In the genomic region with DNA sequence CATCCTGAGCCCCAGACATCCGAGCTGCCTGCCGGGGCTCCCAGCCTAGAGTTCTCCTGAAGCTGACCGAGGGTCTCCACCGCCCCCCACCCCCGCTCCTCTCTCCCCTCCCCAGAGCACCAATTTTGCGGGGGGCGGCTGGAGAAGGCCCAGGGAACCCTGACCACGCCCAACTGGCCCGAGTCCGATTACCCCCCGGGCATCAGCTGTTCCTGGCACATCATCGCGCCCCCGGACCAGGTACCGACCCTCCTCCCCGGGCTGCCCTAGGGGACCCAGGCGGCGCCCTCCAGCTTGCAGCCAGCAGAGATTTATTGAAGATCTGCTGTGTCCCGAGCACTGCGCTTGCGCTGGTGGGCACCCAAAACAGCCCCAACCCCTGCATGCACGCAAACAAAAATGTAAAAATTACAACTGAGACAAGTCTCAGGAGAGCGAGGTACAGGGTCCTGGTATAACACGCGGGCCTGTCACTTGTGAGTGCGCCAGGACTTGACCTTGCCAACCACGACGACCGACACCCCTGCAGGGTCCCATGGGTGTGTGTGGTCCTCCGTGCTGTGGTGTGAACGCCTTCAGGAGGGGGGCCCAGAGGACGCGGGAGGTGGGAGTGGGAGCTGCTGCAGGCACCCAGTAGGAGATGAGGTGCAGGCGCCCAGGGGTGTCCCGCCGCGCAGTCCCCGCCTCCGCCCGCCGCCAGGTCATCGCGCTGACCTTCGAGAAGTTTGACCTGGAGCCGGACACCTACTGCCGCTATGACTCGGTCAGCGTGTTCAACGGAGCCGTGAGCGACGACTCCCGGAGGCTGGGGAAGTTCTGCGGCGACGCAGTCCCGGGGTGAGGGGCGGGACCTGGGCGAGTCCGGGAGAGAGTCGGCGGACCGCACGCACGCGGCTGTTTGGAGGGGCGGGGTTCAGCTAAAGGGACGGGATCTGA, we compare ENCODE assay signal across 8 cellular contexts. TPM values are rescaled to one million over a fixed set of nuclear protein-coding genes. Genes with fewer than 3 reads are reported as not detected.
A peak's percentile ranks its signal among the peaks of the same experiment; 100 is the strongest.
DNase-seq lines count a peak whose midpoint lies in the region; ATAC-seq, FAIRE-seq and TF ChIP-seq lines count a peak whose summit lies in the region.

No MANE protein-coding gene starts in this region.

- no peaks in the 10 kb centered on the region for H3K36me3 ChIP-seq in GM12878 (ENCODE audit: control insufficient read depth in 2 of 2, insufficient read depth in 2 of 2, low read length in 1 of 2)

- peaks cover 11% of the 10 kb centered on the region for H3K27me3 Mint-ChIP-seq in stimulated activated naive CD8-positive, alpha-beta T cell treated with anti-CD3 and anti-CD28 coated beads, Interleukin-15, amount 100 ng/mL, for 72 hours

- H3K9me3 ChIP-seq in GM12878 (replicated peaks; ENCODE audit: control insufficient read depth, insufficient read depth, low read length): no peaks in the 10 kb centered on the region

- peaks cover 10% of the 10 kb centered on the region for H3K4me1 ChIP-seq in GM12878 (ENCODE audit: control insufficient read depth, insufficient read depth, low read length)

- in situ Hi-C loops in GM12878 (cut with MboI): no loop called here

- 8% methylated on average over 38 of the region's 68 CpGs for WGBS in GM12878 (ENCODE audit: insufficient coverage, insufficient replicate concordance, low lambda C conversion rate, missing lambda C conversion rate)

- BruUV-seq in GM12878 (replicated peaks; lab: Mats Ljungman, UMichigan): no TSS peak

- SMC1A ChIA-PET in GM12878 (lab: Charles Lee; ENCODE audit: uncharacterized antibody, unreplicated experiment): interaction anchor here (1.4 kb wide), 1 partner anchor 12 kb away, joined by 5 read pairs; no protein-coding TSS in a partner anchor

- H3K27ac ChIP-seq in C4-2B: peak overlapping the region; percentile 68
- H3K27ac ChIP-seq in GM12878 (ENCODE audit: control insufficient read depth, insufficient read depth): no peak overlapping the region

- H3K79me2 ChIP-seq in GM12878 (ENCODE audit: control insufficient read depth, insufficient read depth, low read length): no peaks in the 10 kb centered on the region

- no peak for FAIRE-seq in GM12878 (lab: Jason Lieb, UNC)

- H3K4me3 ChIP-seq in NB4 (ENCODE audit: low read depth, low read length) (peak overlapping the region; percentile 56), GM12878 (peak overlapping the region; percentile 73)

- RAD21 ChIA-PET in GM12878 (lab: Charles Lee; ENCODE audit: unreplicated experiment): interaction anchor here (1.1 kb wide), 1 partner anchor 69 kb away, joined by 5 read pairs; no protein-coding TSS in a partner anchor

- peaks cover 0 to 5% of the 10 kb centered on the region in 2 experiments; a peak in 2 of 4 replicates for H3K27me3 ChIP-seq in GM12878 (replicated peaks in 1 of 2; ENCODE audit: control insufficient read depth in 2 of 2, insufficient read depth in 2 of 2, low read length in 1 of 2)

- DNase-seq in NB4 (ENCODE audit: low read depth) (peak; percentile 75), GM12878 (ENCODE audit: low read depth, low spot score) (no peak), left colon (peak; percentile 70 to 72), NCI-H524 (lab: John Stamatoyannopoulos, UW) (no peak), NCI-H510A (lab: John Stamatoyannopoulos, UW) (no peak), glomerular visceral epithelial cell (ENCODE audit: extremely low spot score) (no peak)
- peak in 1 of 2 donors; percentile 45 for DNase-seq in stimulated activated naive CD8-positive, alpha-beta T cell treated with anti-CD3 and anti-CD28 coated beads, Interleukin-15, amount 100 ng/mL, for 72 hours

- peak overlapping the region; percentile 89 for H3K4me2 ChIP-seq in GM12878 (ENCODE audit: control insufficient read depth, insufficient read depth)

- peak overlapping the region; percentile 92 for H2AFZ ChIP-seq in GM12878 (ENCODE audit: control insufficient read depth, low read depth, low read length)

- H3K9me3 Mint-ChIP-seq in stimulated activated naive CD8-positive, alpha-beta T cell treated with anti-CD3 and anti-CD28 coated beads, Interleukin-15, amount 100 ng/mL, for 72 hours: no peaks in the 10 kb centered on the region

- TF ChIP-seq POLR2A in NB4 (IDR thresholded peaks at IDR 0.05; ENCODE audit: extremely low read depth, insufficient read length) (peak; percentile 54), GM12878 (IDR thresholded peaks at IDR 0.05; ENCODE audit: low read depth, low read length) (no peak)

- TF ChIP-seq RAD21 in GM12878 (IDR thresholded peaks at IDR 0.05; ENCODE audit: insufficient read depth, low read depth, low read length): no peak

- no peak for TF ChIP-seq EP300 in GM12878 (IDR thresholded peaks at IDR 0.05; ENCODE audit: borderline replicate concordance in 1 of 2, control insufficient read depth in 1 of 2, low read depth in 2 of 2, low read length in 2 of 2)

- peak overlapping the region; percentile 83 to 96 for H3K4me3 Mint-ChIP-seq in stimulated activated naive CD8-positive, alpha-beta T cell treated with anti-CD3 and anti-CD28 coated beads, Interleukin-15, amount 100 ng/mL, for 72 hours

- intact Hi-C loops in GM12878 (cut with micrococcal nuclease; ENCODE audit: unreplicated experiment) (no loop called here), left colon (cut with DNase I, micrococcal nuclease) (no loop called here)

- H3K9ac ChIP-seq in GM12878 (ENCODE audit: control insufficient read depth, insufficient read depth, low read length): no peak overlapping the region

- POLR2A ChIA-PET in GM12878 (lab: Charles Lee): no interaction called here

- no peak; the same call in 1 of the 2 replicates for TF ChIP-seq CTCF in C4-2B (conservative IDR thresholded peaks at IDR 0.05)
- TF ChIP-seq CTCF in NB4 (IDR thresholded peaks at IDR 0.05; ENCODE audit: low read depth, low read length): no peak
- no peak for TF ChIP-seq CTCF in GM12878 (IDR thresholded peaks at IDR 0.05 in 2 of 3, conservative IDR thresholded peaks at IDR 0.05 in 1 of 3; ENCODE audit: control insufficient read depth in 2 of 3, extremely low read depth in 1 of 3, insufficient read depth in 1 of 3, low read depth in 3 of 3, low read length in 3 of 3)

- H3K27ac Mint-ChIP-seq in stimulated activated naive CD8-positive, alpha-beta T cell treated with anti-CD3 and anti-CD28 coated beads, Interleukin-15, amount 100 ng/mL, for 72 hours: peak overlapping the region in 1 of 2 donors; percentile 89

- ATAC-seq in GM12878: no peak; the same call in 2 of the 3 replicates
- peak; percentile 54 for ATAC-seq in left colon
- ATAC-seq in stimulated activated naive CD8-positive, alpha-beta T cell treated with anti-CD3 and anti-CD28 coated beads, Interleukin-15, amount 100 ng/mL, for 72 hours: peak; percentile 30

- peaks cover 26% of the 10 kb centered on the region for H3K4me1 Mint-ChIP-seq in stimulated activated naive CD8-positive, alpha-beta T cell treated with anti-CD3 and anti-CD28 coated beads, Interleukin-15, amount 100 ng/mL, for 72 hours

- CTCF ChIA-PET in GM12878 (lab: Yijun Ruan, JAX): interaction anchor here (0.7 to 1.6 kb wide), 5 partner anchors 13 to 101 kb away, joined by 3 to 5 read pairs (median 3); a partner anchor contains a TSS

- no peaks in the 10 kb centered on the region for H4K20me1 ChIP-seq in GM12878 (ENCODE audit: control insufficient read depth, insufficient read depth)

RNA-seq across cellular contexts. Expression of a gene that starts 3.1 kb away (rescaled TPM):
- 1.6 TPM in 1 of 2 replicates, not detected in the other for total RNA-seq in GM12878 (2013; cell fraction: nucleolus; rRNA removed)
- total RNA-seq in GM12878 (2014; rRNA removed): 0.85 and 0.87 TPM in 2 replicates
- total RNA-seq in GM12878 (2014; rRNA removed; fragmentation: Illumina TruSeq; extraction: Trizol): 0.32 and 0.40 TPM in 2 replicates
- total RNA-seq in GM12878 (2021): 2.5 and 3.4 TPM in 2 replicates
- 1.1 TPM for polyA plus RNA-seq in GM12878 (2011; ENCODE audit: low read depth)
- polyA plus RNA-seq in GM12878 (2011; rRNA removed): 0.56 and 0.88 TPM in 2 replicates
- 1.1 and 1.4 TPM in 2 replicates for polyA plus RNA-seq in GM12878 (2011; cell fraction: cytosol; rRNA removed)
- polyA plus RNA-seq in GM12878 (2011; cell fraction: nucleus; rRNA removed): 8.6 and 9.6 TPM in 2 replicates
- polyA plus RNA-seq in GM12878 (2012): 4.3 and 5.7 TPM in 2 replicates
- polyA plus RNA-seq in GM12878 (2014; fragmentation: Illumina TruSeq; extraction: Trizol): 0.57 and 1.0 TPM in 2 replicates
- under 1 TPM; 0.27 to 0.45 TPM for polyA plus RNA-seq in GM12878 (2014; fragmentation: Nextera tagmentation; extraction: Ambion mirVana)
- polyA plus RNA-seq in GM12878 (2014; rRNA removed): 2.2 and 2.9 TPM in 2 replicates
- 1 to 10 TPM; 1.8 to 2.7 TPM for polyA plus RNA-seq in GM12878 (2016; fragmentation: Nextera tagmentation; extraction: Ambion mirVana)
- 0.36 TPM in 1 of 2 replicates, not detected in the other for polyA minus RNA-seq in GM12878 (2011; rRNA and poly(A)+ RNA removed)
- polyA minus RNA-seq in GM12878 (2011; cell fraction: cytosol; rRNA and poly(A)+ RNA removed): not detected in 2 replicates
- 1.8 and 2.7 TPM in 2 replicates for polyA minus RNA-seq in GM12878 (2011; cell fraction: nucleus; rRNA and poly(A)+ RNA removed)
- total RNA-seq in left colon: 10 to 100 TPM in 1 of 2 donors, 1 to 10 TPM in 1; 8.1 to 15.4 TPM

RNA-seq across cellular contexts. Expression of a gene that starts 7.1 kb away (rescaled TPM):
- 2.1 and 2.3 TPM in 2 replicates for total RNA-seq in GM12878 (2013; cell fraction: nucleolus; rRNA removed)
- total RNA-seq in GM12878 (2014; rRNA removed) (4.4 and 6.7 TPM in 2 replicates), GM12878 (2014; rRNA removed; fragmentation: Illumina TruSeq; extraction: Trizol) (1.8 and 2.6 TPM in 2 replicates), GM12878 (2021) (7.7 and 7.8 TPM in 2 replicates), left colon (10 to 100 TPM; 15.3 to 18.6 TPM)
- polyA plus RNA-seq in GM12878 (2011; ENCODE audit: low read depth): 4.1 TPM
- polyA plus RNA-seq in GM12878 (2011; rRNA removed) (0.71 and 1.7 TPM in 2 replicates), GM12878 (2014; fragmentation: Illumina TruSeq; extraction: Trizol) (1.2 and 2.9 TPM in 2 replicates), GM12878 (2014; fragmentation: Nextera tagmentation; extraction: Ambion mirVana) (1 to 10 TPM in 1 of 2 experiments, under 1 TPM in 1; 0.61 to 1.2 TPM), GM12878 (2014; rRNA removed) (5.3 and 9.0 TPM in 2 replicates), GM12878 (2016; fragmentation: Nextera tagmentation; extraction: Ambion mirVana) (10 to 100 TPM in 1 of 2 experiments, 1 to 10 TPM in 1; 9.3 to 13.6 TPM)
- 2.7 and 3.3 TPM in 2 replicates for polyA plus RNA-seq in GM12878 (2011; cell fraction: cytosol; rRNA removed)
- 8.5 and 8.7 TPM in 2 replicates for polyA plus RNA-seq in GM12878 (2011; cell fraction: nucleus; rRNA removed)
- 11.0 and 11.9 TPM in 2 replicates for polyA plus RNA-seq in GM12878 (2012)
- polyA minus RNA-seq in GM12878 (2011; rRNA and poly(A)+ RNA removed): 0.29 and 2.3 TPM in 2 replicates
- 1.4 and 2.8 TPM in 2 replicates for polyA minus RNA-seq in GM12878 (2011; cell fraction: cytosol; rRNA and poly(A)+ RNA removed)
- 2.3 and 3.0 TPM in 2 replicates for polyA minus RNA-seq in GM12878 (2011; cell fraction: nucleus; rRNA and poly(A)+ RNA removed)

RNA-seq across cellular contexts. Expression of a gene that starts 19.1 kb away (rescaled TPM):
- 1.7 and 2.4 TPM in 2 replicates for total RNA-seq in GM12878 (2013; cell fraction: nucleolus; rRNA removed)
- total RNA-seq in GM12878 (2014; rRNA removed) (0.11 and 0.16 TPM in 2 replicates), GM12878 (2014; rRNA removed; fragmentation: Illumina TruSeq; extraction: Trizol) (0.23 and 0.31 TPM in 2 replicates), GM12878 (2021) (not detected in 2 replicates), left colon (under 1 TPM; 0.34 to 0.58 TPM)
- not detected for polyA plus RNA-seq in GM12878 (2011; ENCODE audit: low read depth)
- polyA plus RNA-seq in GM12878 (2011; rRNA removed) (0.78 and 0.96 TPM in 2 replicates), GM12878 (2014; fragmentation: Illumina TruSeq; extraction: Trizol) (0.24 TPM in 1 of 2 replicates, not detected in the other), GM12878 (2014; fragmentation: Nextera tagmentation; extraction: Ambion mirVana) (not detected), GM12878 (2014; rRNA removed) (0.30 and 0.60 TPM in 2 replicates), GM12878 (2016; fragmentation: Nextera tagmentation; extraction: Ambion mirVana) (under 1 TPM in 1 of 2 experiments, not detected in 1; 0.19 TPM)
- 0.74 and 0.88 TPM in 2 replicates for polyA plus RNA-seq in GM12878 (2011; cell fraction: cytosol; rRNA removed)
- polyA plus RNA-seq in GM12878 (2011; cell fraction: nucleus; rRNA removed): 2.2 and 2.8 TPM in 2 replicates
- polyA plus RNA-seq in GM12878 (2012): 0.09 and 0.48 TPM in 2 replicates
- polyA minus RNA-seq in GM12878 (2011; rRNA and poly(A)+ RNA removed): 1.2 and 2.0 TPM in 2 replicates
- polyA minus RNA-seq in GM12878 (2011; cell fraction: cytosol; rRNA and poly(A)+ RNA removed): not detected in 2 replicates
- 0.73 and 1.2 TPM in 2 replicates for polyA minus RNA-seq in GM12878 (2011; cell fraction: nucleus; rRNA and poly(A)+ RNA removed)

RNA-seq across cellular contexts. Expression of a gene that starts 19.3 kb away (rescaled TPM):
- 63.4 and 80.4 TPM in 2 replicates for total RNA-seq in GM12878 (2013; cell fraction: nucleolus; rRNA removed)
- total RNA-seq in GM12878 (2014; rRNA removed) (38.1 and 41.9 TPM in 2 replicates), GM12878 (2014; rRNA removed; fragmentation: Illumina TruSeq; extraction: Trizol) (10.9 and 11.9 TPM in 2 replicates), GM12878 (2021) (82.6 and 96.7 TPM in 2 replicates), left colon (10 to 100 TPM; 66.4 to 69.0 TPM)
- polyA plus RNA-seq in GM12878 (2011; ENCODE audit: low read depth): 11.7 TPM
- polyA plus RNA-seq in GM12878 (2011; rRNA removed) (7.6 and 15.4 TPM in 2 replicates), GM12878 (2014; fragmentation: Illumina TruSeq; extraction: Trizol) (2.7 and 10.8 TPM in 2 replicates), GM12878 (2014; fragmentation: Nextera tagmentation; extraction: Ambion mirVana) (1 to 10 TPM in 1 of 2 experiments, under 1 TPM in 1; 0.58 to 1.7 TPM), GM12878 (2014; rRNA removed) (68.0 and 84.2 TPM in 2 replicates), GM12878 (2016; fragmentation: Nextera tagmentation; extraction: Ambion mirVana) (10 to 100 TPM; 41.4 to 64.0 TPM)
- 17.3 and 25.9 TPM in 2 replicates for polyA plus RNA-seq in GM12878 (2011; cell fraction: cytosol; rRNA removed)
- polyA plus RNA-seq in GM12878 (2011; cell fraction: nucleus; rRNA removed): 141 and 178 TPM in 2 replicates
- 29.9 and 33.1 TPM in 2 replicates for polyA plus RNA-seq in GM12878 (2012)
- 9.2 and 21.5 TPM in 2 replicates for polyA minus RNA-seq in GM12878 (2011; rRNA and poly(A)+ RNA removed)
- 10.2 and 24.1 TPM in 2 replicates for polyA minus RNA-seq in GM12878 (2011; cell fraction: cytosol; rRNA and poly(A)+ RNA removed)
- 31.4 and 55.1 TPM in 2 replicates for polyA minus RNA-seq in GM12878 (2011; cell fraction: nucleus; rRNA and poly(A)+ RNA removed)

RNA-seq across cellular contexts. Expression of a gene that starts 31.5 kb away (rescaled TPM):
- total RNA-seq in GM12878 (2013; cell fraction: nucleolus; rRNA removed): 2.1 TPM in 1 of 2 replicates, not detected in the other
- total RNA-seq in GM12878 (2014; rRNA removed): 1.8 and 1.9 TPM in 2 replicates
- 0.18 and 0.83 TPM in 2 replicates for total RNA-seq in GM12878 (2014; rRNA removed; fragmentation: Illumina TruSeq; extraction: Trizol)
- 7.0 and 8.3 TPM in 2 replicates for total RNA-seq in GM12878 (2021)
- polyA plus RNA-seq in GM12878 (2011; ENCODE audit: low read depth): 4.0 TPM
- 0.19 and 0.60 TPM in 2 replicates for polyA plus RNA-seq in GM12878 (2011; rRNA removed)
- 0.81 and 1.7 TPM in 2 replicates for polyA plus RNA-seq in GM12878 (2011; cell fraction: cytosol; rRNA removed)
- 21.7 and 26.8 TPM in 2 replicates for polyA plus RNA-seq in GM12878 (2011; cell fraction: nucleus; rRNA removed)
- 5.1 and 6.3 TPM in 2 replicates for polyA plus RNA-seq in GM12878 (2012)
- 0.15 TPM in 1 of 2 replicates, not detected in the other for polyA plus RNA-seq in GM12878 (2014; fragmentation: Illumina TruSeq; extraction: Trizol)
- 1 to 10 TPM in 1 of 2 experiments, under 1 TPM in 1; 0.14 to 1.1 TPM for polyA plus RNA-seq in GM12878 (2014; fragmentation: Nextera tagmentation; extraction: Ambion mirVana)
- polyA plus RNA-seq in GM12878 (2014; rRNA removed): 8.6 and 12.5 TPM in 2 replicates
- 1 to 10 TPM; 1.1 to 2.8 TPM for polyA plus RNA-seq in GM12878 (2016; fragmentation: Nextera tagmentation; extraction: Ambion mirVana)
- polyA minus RNA-seq in GM12878 (2011; rRNA and poly(A)+ RNA removed): not detected in 2 replicates
- polyA minus RNA-seq in GM12878 (2011; cell fraction: cytosol; rRNA and poly(A)+ RNA removed): not detected in 2 replicates
- polyA minus RNA-seq in GM12878 (2011; cell fraction: nucleus; rRNA and poly(A)+ RNA removed): 1.5 and 3.0 TPM in 2 replicates
- total RNA-seq in left colon: 1 to 10 TPM; 1.1 TPM

Comparison
In these comparisons a context has a peak if more than half of its experiments do, and no peak if none do; other contexts are left out.
1. DNase-seq: peak in NB4 (single experiment) and left colon (2 of 2); none in GM12878 (single experiment), NCI-H524 (0 of 2), NCI-H510A (single experiment) and glomerular visceral epithelial cell (single experiment).